Comparison of ENCODE assay signal across 1 cellular context in the genomic region with DNA sequence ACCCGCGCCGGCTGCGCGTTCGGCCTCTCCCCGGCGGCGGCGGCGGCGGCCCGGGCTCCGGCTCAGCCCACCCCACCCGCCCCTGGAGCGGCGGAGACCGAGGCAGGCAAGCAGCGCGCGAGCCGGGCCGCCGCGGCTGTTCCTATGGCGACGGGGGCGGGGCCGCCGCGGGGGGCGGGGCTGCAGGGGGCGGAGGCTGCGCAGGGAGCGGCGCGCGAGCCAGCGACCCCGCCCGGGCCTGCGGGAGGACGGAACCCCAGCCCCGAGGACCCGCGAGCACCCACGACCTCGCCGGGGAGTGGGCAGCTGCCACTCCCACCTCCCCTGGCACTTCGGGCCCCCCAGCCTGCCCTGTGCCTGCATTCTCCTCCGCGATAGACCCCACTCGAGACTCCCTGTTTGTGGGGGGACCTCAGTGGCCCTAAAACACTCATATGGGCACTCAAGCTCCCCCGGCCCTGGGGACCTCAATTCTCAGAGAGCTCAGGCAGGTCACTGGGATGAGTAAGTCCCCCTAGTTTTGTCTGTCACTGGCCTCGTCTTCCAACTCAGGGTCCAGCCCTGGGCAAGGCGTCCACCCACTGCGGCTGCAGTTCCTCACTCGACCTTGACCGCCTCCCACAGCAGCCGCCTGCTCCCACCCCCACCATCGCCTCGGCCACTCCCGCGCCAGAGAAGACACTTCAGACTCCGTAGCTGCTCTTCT.
TF ChIP-seq lines count a peak whose summit lies in the region.

A gene (minus strand): TSS at position 115 of the 706 bp plus-strand sequence. CDS start 597 bp downstream, outside the sequence.

TF ChIP-seq in K562, 482 proteins besides CTCF, POLR2A, EP300 and RAD21 (continued from another document and continues in another):
- TF ChIP-seq, protein P1, sequence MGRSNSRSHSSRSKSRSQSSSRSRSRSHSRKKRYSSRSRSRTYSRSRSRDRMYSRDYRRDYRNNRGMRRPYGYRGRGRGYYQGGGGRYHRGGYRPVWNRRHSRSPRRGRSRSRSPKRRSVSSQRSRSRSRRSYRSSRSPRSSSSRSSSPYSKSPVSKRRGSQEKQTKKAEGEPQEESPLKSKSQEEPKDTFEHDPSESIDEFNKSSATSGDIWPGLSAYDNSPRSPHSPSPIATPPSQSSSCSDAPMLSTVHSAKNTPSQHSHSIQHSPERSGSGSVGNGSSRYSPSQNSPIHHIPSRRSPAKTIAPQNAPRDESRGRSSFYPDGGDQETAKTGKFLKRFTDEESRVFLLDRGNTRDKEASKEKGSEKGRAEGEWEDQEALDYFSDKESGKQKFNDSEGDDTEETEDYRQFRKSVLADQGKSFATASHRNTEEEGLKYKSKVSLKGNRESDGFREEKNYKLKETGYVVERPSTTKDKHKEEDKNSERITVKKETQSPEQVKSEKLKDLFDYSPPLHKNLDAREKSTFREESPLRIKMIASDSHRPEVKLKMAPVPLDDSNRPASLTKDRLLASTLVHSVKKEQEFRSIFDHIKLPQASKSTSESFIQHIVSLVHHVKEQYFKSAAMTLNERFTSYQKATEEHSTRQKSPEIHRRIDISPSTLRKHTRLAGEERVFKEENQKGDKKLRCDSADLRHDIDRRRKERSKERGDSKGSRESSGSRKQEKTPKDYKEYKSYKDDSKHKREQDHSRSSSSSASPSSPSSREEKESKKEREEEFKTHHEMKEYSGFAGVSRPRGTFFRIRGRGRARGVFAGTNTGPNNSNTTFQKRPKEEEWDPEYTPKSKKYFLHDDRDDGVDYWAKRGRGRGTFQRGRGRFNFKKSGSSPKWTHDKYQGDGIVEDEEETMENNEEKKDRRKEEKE (IDR thresholded peaks at IDR 0.05; ENCODE audit: borderline replicate concordance in 1 of 2, control insufficient read depth in 1 of 2, low read depth in 2 of 2, low read length in 1 of 2): no peak
- TF ChIP-seq SMAD1 (IDR thresholded peaks at IDR 0.05; ENCODE audit: low read depth, low read length, partially characterized antibody) (no peak), CBFB (CRISPR knock-in tag; IDR thresholded peaks at IDR 0.05) (no peak), ZNF347 (CRISPR knock-in tag; IDR thresholded peaks at IDR 0.05; ENCODE audit: low read depth) (no peak), CBFA2T3 (IDR thresholded peaks at IDR 0.05) (no peak), RBM39 (optimal IDR thresholded peaks at IDR 0.05; ENCODE audit: low read depth, low read length) (peak; percentile 27), MYBL2 (IDR thresholded peaks at IDR 0.05; ENCODE audit: low read depth) (no peak), MYBL2 (CRISPR knock-in tag; IDR thresholded peaks at IDR 0.05; ENCODE audit: borderline replicate concordance) (no peak), HEY1 (CRISPR knock-in tag; IDR thresholded peaks at IDR 0.05; ENCODE audit: borderline replicate concordance) (no peak), ZNF140 (CRISPR knock-in tag; IDR thresholded peaks at IDR 0.05) (no peak), HMGN3 (IDR thresholded peaks at IDR 0.05; ENCODE audit: borderline replicate concordance, extremely low read depth, insufficient read length, low read depth, low read length) (peak; percentile 65), FOSL1 (tag; conservative IDR thresholded peaks at IDR 0.05) (no peak; the same call in 1 of the 2 replicates), TOE1 (IDR thresholded peaks at IDR 0.05; ENCODE audit: borderline replicate concordance) (no peak), TOE1 (CRISPR knock-in tag; IDR thresholded peaks at IDR 0.05; ENCODE audit: borderline replicate concordance, low read depth) (no peak), ZNF707 (CRISPR knock-in tag; conservative IDR thresholded peaks at IDR 0.05) (no peak), ZBTB8A (IDR thresholded peaks at IDR 0.05; ENCODE audit: partially characterized antibody) (no peak), RBM22 (IDR thresholded peaks at IDR 0.05; ENCODE audit: low read depth, low read length, poor library complexity, severe bottlenecking) (peak; percentile 73), ZNF764 (CRISPR knock-in tag; IDR thresholded peaks at IDR 0.05; ENCODE audit: low read depth) (0 out of 2 replicates have a peak, but pooled peaks have one; percentile 29), NRF1 (conservative IDR thresholded peaks at IDR 0.05 in 1 of 2, IDR thresholded peaks at IDR 0.05 in 1 of 2) (peak; percentile 85 to 87), ZKSCAN3 (CRISPR knock-in tag; IDR thresholded peaks at IDR 0.05) (no peak), MAFG (tag; conservative IDR thresholded peaks at IDR 0.05) (no peak), SMC3 (conservative IDR thresholded peaks at IDR 0.05; ENCODE audit: insufficient read depth, low read depth, low read length) (no peak), ZNF282 (CRISPR knock-in tag; IDR thresholded peaks at IDR 0.05) (no peak), ADNP (tag; IDR thresholded peaks at IDR 0.05) (no peak), TSC22D4 (tag; IDR thresholded peaks at IDR 0.05) (no peak), CHCHD3 (CRISPR knock-in tag; IDR thresholded peaks at IDR 0.05) (no peak), ZC3H8 (IDR thresholded peaks at IDR 0.05) (no peak), TBL1XR1 (IDR thresholded peaks at IDR 0.05; ENCODE audit: low read length in 2 of 2) (no peak), ZEB2 (IDR thresholded peaks at IDR 0.05) (no peak), MECOM (CRISPR knock-in tag; IDR thresholded peaks at IDR 0.05) (no peak), YBX1 (IDR thresholded peaks at IDR 0.05) (no peak), ZNF316 (IDR thresholded peaks at IDR 0.05) (no peak), SAFB2 (IDR thresholded peaks at IDR 0.05; ENCODE audit: borderline replicate concordance, low read depth, low read length, severe bottlenecking) (no peak), E2F3 (CRISPR knock-in tag; IDR thresholded peaks at IDR 0.05) (no peak), TFAM (CRISPR knock-in tag; conservative IDR thresholded peaks at IDR 0.05) (no peak), ZBTB17 (CRISPR knock-in tag; IDR thresholded peaks at IDR 0.05) (peak; percentile 50; the same call in 1 of the 2 replicates), U2AF2 (optimal IDR thresholded peaks at IDR 0.05; ENCODE audit: low read depth, low read length) (no peak), POLR2B (IDR thresholded peaks at IDR 0.05; ENCODE audit: low read depth, partially characterized antibody) (peak; percentile 84), MEF2A (IDR thresholded peaks at IDR 0.05; ENCODE audit: control insufficient read depth, low read depth, low read length) (no peak)
- TF ChIP-seq, protein P2, sequence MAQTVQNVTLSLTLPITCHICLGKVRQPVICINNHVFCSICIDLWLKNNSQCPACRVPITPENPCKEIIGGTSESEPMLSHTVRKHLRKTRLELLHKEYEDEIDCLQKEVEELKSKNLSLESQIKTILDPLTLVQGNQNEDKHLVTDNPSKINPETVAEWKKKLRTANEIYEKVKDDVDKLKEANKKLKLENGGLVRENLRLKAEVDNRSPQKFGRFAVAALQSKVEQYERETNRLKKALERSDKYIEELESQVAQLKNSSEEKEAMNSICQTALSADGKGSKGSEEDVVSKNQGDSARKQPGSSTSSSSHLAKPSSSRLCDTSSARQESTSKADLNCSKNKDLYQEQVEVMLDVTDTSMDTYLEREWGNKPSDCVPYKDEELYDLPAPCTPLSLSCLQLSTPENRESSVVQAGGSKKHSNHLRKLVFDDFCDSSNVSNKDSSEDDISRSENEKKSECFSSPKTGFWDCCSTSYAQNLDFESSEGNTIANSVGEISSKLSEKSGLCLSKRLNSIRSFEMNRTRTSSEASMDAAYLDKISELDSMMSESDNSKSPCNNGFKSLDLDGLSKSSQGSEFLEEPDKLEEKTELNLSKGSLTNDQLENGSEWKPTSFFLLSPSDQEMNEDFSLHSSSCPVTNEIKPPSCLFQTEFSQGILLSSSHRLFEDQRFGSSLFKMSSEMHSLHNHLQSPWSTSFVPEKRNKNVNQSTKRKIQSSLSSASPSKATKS (CRISPR knock-in tag; IDR thresholded peaks at IDR 0.05): no peak
- TF ChIP-seq, protein P3, sequence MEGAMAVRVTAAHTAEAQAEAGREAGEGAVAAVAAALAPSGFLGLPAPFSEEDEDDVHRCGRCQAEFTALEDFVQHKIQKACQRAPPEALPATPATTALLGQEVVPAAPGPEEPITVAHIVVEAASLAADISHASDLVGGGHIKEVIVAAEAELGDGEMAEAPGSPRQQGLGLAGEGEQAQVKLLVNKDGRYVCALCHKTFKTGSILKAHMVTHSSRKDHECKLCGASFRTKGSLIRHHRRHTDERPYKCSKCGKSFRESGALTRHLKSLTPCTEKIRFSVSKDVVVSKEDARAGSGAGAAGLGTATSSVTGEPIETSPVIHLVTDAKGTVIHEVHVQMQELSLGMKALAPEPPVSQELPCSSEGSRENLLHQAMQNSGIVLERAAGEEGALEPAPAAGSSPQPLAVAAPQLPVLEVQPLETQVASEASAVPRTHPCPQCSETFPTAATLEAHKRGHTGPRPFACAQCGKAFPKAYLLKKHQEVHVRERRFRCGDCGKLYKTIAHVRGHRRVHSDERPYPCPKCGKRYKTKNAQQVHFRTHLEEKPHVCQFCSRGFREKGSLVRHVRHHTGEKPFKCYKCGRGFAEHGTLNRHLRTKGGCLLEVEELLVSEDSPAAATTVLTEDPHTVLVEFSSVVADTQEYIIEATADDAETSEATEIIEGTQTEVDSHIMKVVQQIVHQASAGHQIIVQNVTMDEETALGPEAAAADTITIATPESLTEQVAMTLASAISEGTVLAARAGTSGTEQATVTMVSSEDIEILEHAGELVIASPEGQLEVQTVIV (CRISPR knock-in tag; IDR thresholded peaks at IDR 0.05; ENCODE audit: borderline replicate concordance): no peak
- TF ChIP-seq, protein P4, sequence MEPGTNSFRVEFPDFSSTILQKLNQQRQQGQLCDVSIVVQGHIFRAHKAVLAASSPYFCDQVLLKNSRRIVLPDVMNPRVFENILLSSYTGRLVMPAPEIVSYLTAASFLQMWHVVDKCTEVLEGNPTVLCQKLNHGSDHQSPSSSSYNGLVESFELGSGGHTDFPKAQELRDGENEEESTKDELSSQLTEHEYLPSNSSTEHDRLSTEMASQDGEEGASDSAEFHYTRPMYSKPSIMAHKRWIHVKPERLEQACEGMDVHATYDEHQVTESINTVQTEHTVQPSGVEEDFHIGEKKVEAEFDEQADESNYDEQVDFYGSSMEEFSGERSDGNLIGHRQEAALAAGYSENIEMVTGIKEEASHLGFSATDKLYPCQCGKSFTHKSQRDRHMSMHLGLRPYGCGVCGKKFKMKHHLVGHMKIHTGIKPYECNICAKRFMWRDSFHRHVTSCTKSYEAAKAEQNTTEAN (CRISPR knock-in tag; IDR thresholded peaks at IDR 0.05): no peak
- TF ChIP-seq, protein P5, sequence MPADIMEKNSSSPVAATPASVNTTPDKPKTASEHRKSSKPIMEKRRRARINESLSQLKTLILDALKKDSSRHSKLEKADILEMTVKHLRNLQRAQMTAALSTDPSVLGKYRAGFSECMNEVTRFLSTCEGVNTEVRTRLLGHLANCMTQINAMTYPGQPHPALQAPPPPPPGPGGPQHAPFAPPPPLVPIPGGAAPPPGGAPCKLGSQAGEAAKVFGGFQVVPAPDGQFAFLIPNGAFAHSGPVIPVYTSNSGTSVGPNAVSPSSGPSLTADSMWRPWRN (IDR thresholded peaks at IDR 0.05; ENCODE audit: low read depth): no peak
- TF ChIP-seq, protein P6, sequence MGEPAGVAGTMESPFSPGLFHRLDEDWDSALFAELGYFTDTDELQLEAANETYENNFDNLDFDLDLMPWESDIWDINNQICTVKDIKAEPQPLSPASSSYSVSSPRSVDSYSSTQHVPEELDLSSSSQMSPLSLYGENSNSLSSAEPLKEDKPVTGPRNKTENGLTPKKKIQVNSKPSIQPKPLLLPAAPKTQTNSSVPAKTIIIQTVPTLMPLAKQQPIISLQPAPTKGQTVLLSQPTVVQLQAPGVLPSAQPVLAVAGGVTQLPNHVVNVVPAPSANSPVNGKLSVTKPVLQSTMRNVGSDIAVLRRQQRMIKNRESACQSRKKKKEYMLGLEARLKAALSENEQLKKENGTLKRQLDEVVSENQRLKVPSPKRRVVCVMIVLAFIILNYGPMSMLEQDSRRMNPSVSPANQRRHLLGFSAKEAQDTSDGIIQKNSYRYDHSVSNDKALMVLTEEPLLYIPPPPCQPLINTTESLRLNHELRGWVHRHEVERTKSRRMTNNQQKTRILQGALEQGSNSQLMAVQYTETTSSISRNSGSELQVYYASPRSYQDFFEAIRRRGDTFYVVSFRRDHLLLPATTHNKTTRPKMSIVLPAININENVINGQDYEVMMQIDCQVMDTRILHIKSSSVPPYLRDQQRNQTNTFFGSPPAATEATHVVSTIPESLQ (CRISPR knock-in tag; IDR thresholded peaks at IDR 0.05): no peak
- TF ChIP-seq, protein P7, sequence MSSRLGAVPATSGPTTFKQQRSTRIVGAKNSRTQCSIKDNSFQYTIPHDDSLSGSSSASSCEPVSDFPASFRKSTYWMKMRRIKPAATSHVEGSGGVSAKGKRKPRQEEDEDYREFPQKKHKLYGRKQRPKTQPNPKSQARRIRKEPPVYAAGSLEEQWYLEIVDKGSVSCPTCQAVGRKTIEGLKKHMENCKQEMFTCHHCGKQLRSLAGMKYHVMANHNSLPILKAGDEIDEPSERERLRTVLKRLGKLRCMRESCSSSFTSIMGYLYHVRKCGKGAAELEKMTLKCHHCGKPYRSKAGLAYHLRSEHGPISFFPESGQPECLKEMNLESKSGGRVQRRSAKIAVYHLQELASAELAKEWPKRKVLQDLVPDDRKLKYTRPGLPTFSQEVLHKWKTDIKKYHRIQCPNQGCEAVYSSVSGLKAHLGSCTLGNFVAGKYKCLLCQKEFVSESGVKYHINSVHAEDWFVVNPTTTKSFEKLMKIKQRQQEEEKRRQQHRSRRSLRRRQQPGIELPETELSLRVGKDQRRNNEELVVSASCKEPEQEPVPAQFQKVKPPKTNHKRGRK (tag; IDR thresholded peaks at IDR 0.05): no peak
- TF ChIP-seq, protein P8, sequence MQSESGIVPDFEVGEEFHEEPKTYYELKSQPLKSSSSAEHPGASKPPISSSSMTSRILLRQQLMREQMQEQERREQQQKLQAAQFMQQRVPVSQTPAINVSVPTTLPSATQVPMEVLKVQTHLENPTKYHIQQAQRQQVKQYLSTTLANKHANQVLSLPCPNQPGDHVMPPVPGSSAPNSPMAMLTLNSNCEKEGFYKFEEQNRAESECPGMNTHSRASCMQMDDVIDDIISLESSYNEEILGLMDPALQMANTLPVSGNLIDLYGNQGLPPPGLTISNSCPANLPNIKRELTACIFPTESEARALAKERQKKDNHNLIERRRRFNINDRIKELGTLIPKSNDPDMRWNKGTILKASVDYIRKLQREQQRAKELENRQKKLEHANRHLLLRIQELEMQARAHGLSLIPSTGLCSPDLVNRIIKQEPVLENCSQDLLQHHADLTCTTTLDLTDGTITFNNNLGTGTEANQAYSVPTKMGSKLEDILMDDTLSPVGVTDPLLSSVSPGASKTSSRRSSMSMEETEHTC (IDR thresholded peaks at IDR 0.05): no peak
- TF ChIP-seq, protein P9, sequence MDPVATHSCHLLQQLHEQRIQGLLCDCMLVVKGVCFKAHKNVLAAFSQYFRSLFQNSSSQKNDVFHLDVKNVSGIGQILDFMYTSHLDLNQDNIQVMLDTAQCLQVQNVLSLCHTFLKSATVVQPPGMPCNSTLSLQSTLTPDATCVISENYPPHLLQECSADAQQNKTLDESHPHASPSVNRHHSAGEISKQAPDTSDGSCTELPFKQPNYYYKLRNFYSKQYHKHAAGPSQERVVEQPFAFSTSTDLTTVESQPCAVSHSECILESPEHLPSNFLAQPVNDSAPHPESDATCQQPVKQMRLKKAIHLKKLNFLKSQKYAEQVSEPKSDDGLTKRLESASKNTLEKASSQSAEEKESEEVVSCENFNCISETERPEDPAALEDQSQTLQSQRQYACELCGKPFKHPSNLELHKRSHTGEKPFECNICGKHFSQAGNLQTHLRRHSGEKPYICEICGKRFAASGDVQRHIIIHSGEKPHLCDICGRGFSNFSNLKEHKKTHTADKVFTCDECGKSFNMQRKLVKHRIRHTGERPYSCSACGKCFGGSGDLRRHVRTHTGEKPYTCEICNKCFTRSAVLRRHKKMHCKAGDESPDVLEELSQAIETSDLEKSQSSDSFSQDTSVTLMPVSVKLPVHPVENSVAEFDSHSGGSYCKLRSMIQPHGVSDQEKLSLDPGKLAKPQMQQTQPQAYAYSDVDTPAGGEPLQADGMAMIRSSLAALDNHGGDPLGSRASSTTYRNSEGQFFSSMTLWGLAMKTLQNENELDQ (CRISPR knock-in tag; IDR thresholded peaks at IDR 0.05; ENCODE audit: borderline replicate concordance): no peak
